Comparison of ENCODE assay signal across 9 cellular contexts in genomic region chr12:110038741-110039084, GRCh38. TPM values are rescaled to one million over a fixed set of nuclear protein-coding genes. Genes with fewer than 3 reads are reported as not detected.
DNase-seq lines count a peak whose midpoint lies in the region; ATAC-seq and TF ChIP-seq lines count a peak whose summit lies in the region.
"Had no signal": no experiment of that assay in that cellular context is flagged by ENCODE, and none has a peak within 500 bp of the region (broad histone marks: within the 10 kb centered on the region; RNA-seq: fewer than 3 reads in every experiment).

No MANE protein-coding gene starts in this region.

- peaks cover 0 to 19% of the 10 kb centered on the region in 2 donors for H3K36me3 Mint-ChIP-seq in activated naive CD4-positive, alpha-beta T cell treated with anti-CD3 and anti-CD28 coated beads, Interleukin-2, amount 50 U/mL, for 72 hours

- no peak for ATAC-seq in activated naive CD4-positive, alpha-beta T cell treated with anti-CD3 and anti-CD28 coated beads, Interleukin-2, amount 50 U/mL, for 72 hours
- ATAC-seq in left lung, result peak; percentile 3
- ATAC-seq in GM18907 (IDR thresholded peaks at IDR 0.05; ENCODE audit: unreplicated experiment), result no peak

- no peak overlapping the region for H3K9ac ChIP-seq in stomach smooth muscle (ENCODE audit: low read length in 2 of 2)

- H3K9me3 ChIP-seq in left lung (no peaks in the 10 kb centered on the region), stomach smooth muscle (ENCODE audit: control insufficient read depth in 2 of 2, low read length in 2 of 2) (no peaks in the 10 kb centered on the region)

- intact Hi-C loops in left lung (cut with DNase I), result no loop called here

- H3K27ac ChIP-seq in left lung, result peak overlapping the region; percentile 77 to 82
- H3K27ac ChIP-seq in stomach smooth muscle (ENCODE audit: low read length), result peak overlapping the region; percentile 8

- H3K9me3 Mint-ChIP-seq in activated naive CD4-positive, alpha-beta T cell treated with anti-CD3 and anti-CD28 coated beads, Interleukin-2, amount 50 U/mL, for 72 hours, result no peaks in the 10 kb centered on the region

- H3K4me1 ChIP-seq in left lung (peaks cover 20 to 44% of the 10 kb centered on the region in 2 donors), stomach smooth muscle (ENCODE audit: control insufficient read depth, insufficient read depth, low read length) (peaks cover 15% of the 10 kb centered on the region)

- no peak overlapping the region for H3K4me3 ChIP-seq in left lung
- no peak overlapping the region for H3K4me3 ChIP-seq in stomach smooth muscle (ENCODE audit: low read length in 2 of 2)

- no peak for TF ChIP-seq CTCF in left lung (IDR thresholded peaks at IDR 0.05)

- H3K36me3 ChIP-seq in left lung, result peaks cover 0 to 67% of the 10 kb centered on the region in 2 donors
- H3K36me3 ChIP-seq in stomach smooth muscle (ENCODE audit: control insufficient read depth in 2 of 2, insufficient read depth in 2 of 2, low read length in 2 of 2), result peaks cover 27 to 35% of the 10 kb centered on the region in 2 donors

- H3K27ac Mint-ChIP-seq in activated naive CD4-positive, alpha-beta T cell treated with anti-CD3 and anti-CD28 coated beads, Interleukin-2, amount 50 U/mL, for 72 hours, result peak overlapping the region; percentile 5 to 88

- peak; percentile 25 for DNase-seq in NCI-H2107 treated with DMSO at 0.1 percent for 48 hours (lab: John Stamatoyannopoulos, UW; ENCODE audit: unreplicated experiment)
- DNase-seq in NCI-H2107 (lab: John Stamatoyannopoulos, UW), result no peak
- no peak for DNase-seq in activated naive CD4-positive, alpha-beta T cell treated with anti-CD3 and anti-CD28 coated beads, Interleukin-2, amount 50 U/mL, for 72 hours (ENCODE audit: low spot score in 2 of 2)
- no peak for DNase-seq in left lung
- no peak for DNase-seq in ecto neural progenitor cell (ENCODE audit: low spot score)
- DNase-seq in EL, result no peak
- DNase-seq: NCI-H1436 had no signal

- H3K27me3 ChIP-seq in left lung (no peaks in the 10 kb centered on the region), stomach smooth muscle (ENCODE audit: control insufficient read depth in 1 of 2, insufficient read depth in 2 of 2, low read length in 2 of 2) (no peaks in the 10 kb centered on the region)

RNA-seq across cellular contexts. Expression of gene C12orf76, which starts 9.6 kb away (rescaled TPM):
- total RNA-seq in activated naive CD4-positive, alpha-beta T cell treated with anti-CD3 and anti-CD28 coated beads, Interleukin-2, amount 50 U/mL, for 72 hours, result 10 to 100 TPM in 1 of 2 donors, 1 to 10 TPM in 1; 6.4 to 12.7 TPM
- total RNA-seq in left lung, result 10 to 100 TPM; 13.9 to 25.1 TPM

RNA-seq across cellular contexts. Expression of gene ANKRD13A, which starts 39.5 kb away (rescaled TPM):
- total RNA-seq in activated naive CD4-positive, alpha-beta T cell treated with anti-CD3 and anti-CD28 coated beads, Interleukin-2, amount 50 U/mL, for 72 hours, result 10 to 100 TPM; 64.7 to 65.2 TPM
- total RNA-seq in left lung, result 10 to 100 TPM; 57.0 to 69.9 TPM

RNA-seq across cellular contexts. Expression of gene GIT2, which starts 42.5 kb away (rescaled TPM):
- 10 to 100 TPM; 64.3 to 70.1 TPM for total RNA-seq in activated naive CD4-positive, alpha-beta T cell treated with anti-CD3 and anti-CD28 coated beads, Interleukin-2, amount 50 U/mL, for 72 hours
- 10 to 100 TPM; 42.7 to 72.7 TPM for total RNA-seq in left lung
